Comparison of ENCODE assay signal across 36 cellular contexts in the genomic region with DNA sequence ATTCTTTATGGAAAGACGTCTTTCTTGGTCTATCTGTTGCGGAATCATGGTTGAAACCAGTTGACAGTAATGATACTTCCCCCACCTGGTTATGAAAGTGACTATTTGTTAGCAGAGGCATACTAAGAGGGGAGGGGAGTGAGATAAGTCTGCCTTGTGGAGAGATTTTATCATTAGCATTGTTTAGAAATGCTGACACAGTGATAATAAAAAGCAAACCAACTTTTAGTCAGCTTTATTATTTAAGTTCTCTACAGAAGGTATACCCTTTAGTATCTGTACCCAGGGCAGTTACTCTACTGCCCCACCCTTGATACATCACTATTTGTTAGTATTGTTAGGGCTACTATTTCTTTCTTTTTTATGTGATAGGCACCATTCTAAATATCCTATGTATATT. TPM values are rescaled to one million over a fixed set of nuclear protein-coding genes. Genes with fewer than 3 reads are reported as not detected.
"Had no signal": no experiment of that assay in that cellular context is flagged by ENCODE, and none has a peak within 500 bp of the region (broad histone marks: within the 10 kb centered on the region; RNA-seq: fewer than 3 reads in every experiment).

No MANE protein-coding gene starts in this region.

- H3K36me3 ChIP-seq: MG63 had no signal

- H3K4me3 ChIP-seq: MG63 had no signal

- H3K27me3 ChIP-seq: MG63 had no signal

- H3K9me3 ChIP-seq: MG63 had no signal

- DNase-seq: MG63, MM.1S, MV-4-11, NCI-H1048, NCI-H1092, NCI-H1092 treated with DMSO at 0.1 percent for 48 hours, NCI-H1105, NCI-H1105 treated with DMSO at 0.1 percent for 48 hours, NCI-H1417, NCI-H1417 treated with DMSO at 0.1 percent for 48 hours, NCI-H1436, NCI-H1436 treated with DMSO at 0.1 percent for 48 hours, NCI-H146, NCI-H1694, NCI-H1694 treated with DMSO at 0.1 percent for 48 hours, NCI-H187, NCI-H187 treated with DMSO at 0.1 percent for 48 hours, NCI-H1930, NCI-H2029, NCI-H2029 treated with DMSO at 0.1 percent for 48 hours, NCI-H2081, NCI-H2081 treated with DMSO at 0.1 percent for 48 hours, NCI-H2107, NCI-H2171, NCI-H2171 treated with DMSO at 0.1 percent for 48 hours, NCI-H2227 treated with DMSO at 0.1 percent for 48 hours, NCI-H226, NCI-H345, NCI-H446, NCI-H446 treated with DMSO at 0.1 percent for 48 hours, NCI-H510A, NCI-H510A treated with DMSO at 0.1 percent for 48 hours, NCI-H524, NCI-H524 treated with DMSO at 0.1 percent for 48 hours, NCI-H526 had no signal

RNA-seq across cellular contexts. Expression of a gene that starts 26.9 kb away (rescaled TPM):
- total RNA-seq: M059J had no signal
